ENCODE assay signal across 9 cellular contexts in genomic region chr10:129035052-129035805, GRCh38.
DNase-seq lines count a peak whose midpoint lies in the region; ATAC-seq lines count a peak whose summit lies in the region.
"Had no signal": no experiment of that assay in that cellular context is flagged by ENCODE, and none has a peak within 500 bp of the region (broad histone marks: within the 10 kb centered on the region; RNA-seq: fewer than 3 reads in every experiment).

No MANE protein-coding gene starts in this region.

- H3K36me3 Mint-ChIP-seq in CD4-positive, CD25-positive, alpha-beta regulatory T cell, result no peaks in the 10 kb centered on the region
- no peaks in the 10 kb centered on the region for H3K36me3 Mint-ChIP-seq in activated naive CD8-positive, alpha-beta T cell treated with anti-CD3 and anti-CD28 coated beads for 36 hours

- H3K4me3 ChIP-seq in CD4-positive, CD25-positive, alpha-beta regulatory T cell (ENCODE audit: low read depth, low read length), result peak overlapping the region; percentile 88

- peak overlapping the region; percentile 95 to 99 (median 99) for H3K27ac Mint-ChIP-seq in CD4-positive, CD25-positive, alpha-beta regulatory T cell
- H3K27ac Mint-ChIP-seq in activated naive CD8-positive, alpha-beta T cell treated with anti-CD3 and anti-CD28 coated beads for 36 hours, result peak overlapping the region; percentile 93

- no peaks in the 10 kb centered on the region for H3K27me3 ChIP-seq in CD4-positive, CD25-positive, alpha-beta regulatory T cell (ENCODE audit: control insufficient read depth, insufficient read depth, low read length)

- peak overlapping the region; percentile 90 to 96 (median 92) for H3K4me3 Mint-ChIP-seq in CD4-positive, CD25-positive, alpha-beta regulatory T cell
- H3K4me3 Mint-ChIP-seq in activated naive CD8-positive, alpha-beta T cell treated with anti-CD3 and anti-CD28 coated beads for 36 hours, result peak overlapping the region; percentile 69

- peaks cover 0 to 1% (median 0%) of the 10 kb centered on the region in 7 donors for H3K9me3 Mint-ChIP-seq in CD4-positive, CD25-positive, alpha-beta regulatory T cell
- no peaks in the 10 kb centered on the region for H3K9me3 Mint-ChIP-seq in activated naive CD8-positive, alpha-beta T cell treated with anti-CD3 and anti-CD28 coated beads for 36 hours

- peaks cover 48% of the 10 kb centered on the region for H3K4me1 ChIP-seq in CD4-positive, CD25-positive, alpha-beta regulatory T cell (ENCODE audit: control insufficient read depth, insufficient read depth, low read length, poor library complexity, severe bottlenecking)

- no peaks in the 10 kb centered on the region for H3K36me3 ChIP-seq in CD4-positive, CD25-positive, alpha-beta regulatory T cell (ENCODE audit: control insufficient read depth, insufficient read depth, low read length)

- H3K27ac ChIP-seq in CD4-positive, CD25-positive, alpha-beta regulatory T cell (ENCODE audit: insufficient read depth, low read length, poor library complexity, severe bottlenecking), result peak overlapping the region; percentile 77

- DNase-seq in CD4-positive, CD25-positive, alpha-beta regulatory T cell, result peak; percentile 51 to 96 (median 81)
- peak; percentile 70 for DNase-seq in activated naive CD8-positive, alpha-beta T cell treated with anti-CD3 and anti-CD28 coated beads for 36 hours
- DNase-seq in renal cortical epithelial cell (ENCODE audit: low read depth) (peak; percentile 82), cortex of kidney (lab: John Stamatoyannopoulos, UW) (no peak), NCI-H2029 (lab: John Stamatoyannopoulos, UW) (no peak), NCI-H128 (lab: John Stamatoyannopoulos, UW; ENCODE audit: unreplicated experiment) (no peak)
- DNase-seq: left ventricle myocardium superior had no signal

- no peaks in the 10 kb centered on the region for H3K27me3 Mint-ChIP-seq in CD4-positive, CD25-positive, alpha-beta regulatory T cell
- no peaks in the 10 kb centered on the region for H3K27me3 Mint-ChIP-seq in activated naive CD8-positive, alpha-beta T cell treated with anti-CD3 and anti-CD28 coated beads for 36 hours

- peak; percentile 80 to 83 for ATAC-seq in CD4-positive, CD25-positive, alpha-beta regulatory T cell (ENCODE audit: low read depth in 2 of 2)
- ATAC-seq in activated CD4-positive, CD25-positive, alpha-beta regulatory T cell treated with anti-CD3 and anti-CD28 coated beads, Interleukin-2, amount 50 U/mL, for 24 hours, result peak; percentile 72 to 76
- ATAC-seq in HG03139 (IDR thresholded peaks at IDR 0.05; ENCODE audit: unreplicated experiment), result no peak
- ATAC-seq: left ventricle myocardium superior had no signal

- H3K9me3 ChIP-seq in CD4-positive, CD25-positive, alpha-beta regulatory T cell (ENCODE audit: control insufficient read depth in 2 of 2, low read length in 2 of 2), result no peaks in the 10 kb centered on the region

- peaks cover 9 to 77% (median 45%) of the 10 kb centered on the region in 4 donors for H3K4me1 Mint-ChIP-seq in CD4-positive, CD25-positive, alpha-beta regulatory T cell
- peaks cover 58% of the 10 kb centered on the region for H3K4me1 Mint-ChIP-seq in activated naive CD8-positive, alpha-beta T cell treated with anti-CD3 and anti-CD28 coated beads for 36 hours

Comparison
In these comparisons a context has a peak if more than half of its experiments do, and no peak if none do; other contexts are left out.
1. DNase-seq: peak in CD4-positive, CD25-positive, alpha-beta regulatory T cell (3 of 3), activated naive CD8-positive, alpha-beta T cell treated with anti-CD3 and anti-CD28 coated beads for 36 hours (single experiment) and renal cortical epithelial cell (single experiment); none in cortex of kidney (single experiment), NCI-H2029 (single experiment) and NCI-H128 (single experiment).